Comparison of ENCODE assay signal across 28 cellular contexts in genomic region chr7:134541-134940, GRCh38.
"Had no signal": no experiment of that assay in that cellular context is flagged by ENCODE, and none has a peak within 500 bp of the region (broad histone marks: within the 10 kb centered on the region; RNA-seq: fewer than 3 reads in every experiment).

No MANE protein-coding gene starts in this region.

- H3K4me3 Mint-ChIP-seq: mesothelial cell of epicardium; naive B cell; natural killer cell; nephron progenitor cell; stimulated activated naive B cell treated with anti-CD40 and anti-IgM and Interleukin-4, amounts not matched to agents 10 μg/mL and 1 μg/mL and 100 μg/mL, for 72 hours had no signal

- H3K9me3 Mint-ChIP-seq: mesothelial cell of epicardium; naive B cell; natural killer cell; nephron progenitor cell; stimulated activated naive B cell treated with anti-CD40 and anti-IgM and Interleukin-4, amounts not matched to agents 10 μg/mL and 1 μg/mL and 100 μg/mL, for 72 hours had no signal

- H3K36me3 Mint-ChIP-seq: mesothelial cell of epicardium; naive B cell; natural killer cell; stimulated activated naive B cell treated with anti-CD40 and anti-IgM and Interleukin-4, amounts not matched to agents 10 μg/mL and 1 μg/mL and 100 μg/mL, for 72 hours had no signal

- DNase-seq: heart right ventricle; kidney glomerular epithelial cell; left cardiac atrium; lower lobe of right lung; mammary epithelial cell; mesenchymal stem cell; naive B cell; natural killer cell; nephron progenitor cell; nucleus accumbens; right lobe of liver; stimulated activated CD4-positive, alpha-beta T cell treated with anti-CD3 and anti-CD28 coated beads, Interleukin-12 subunit alpha, Interleukin-12 subunit beta, amount 100 ng/mL, for 4 hours; stimulated activated CD4-positive, alpha-beta T cell treated with anti-CD3 and anti-CD28 coated beads, Interleukin-15, amount 100 ng/mL, for 24 hours; stimulated activated CD4-positive, alpha-beta T cell treated with anti-CD3 and anti-CD28 coated beads, Interleukin-2, amount 100 ng/mL, for 24 hours; stimulated activated CD4-positive, alpha-beta T cell treated with anti-CD3 and anti-CD28 coated beads, Interleukin-4, amount 100 ng/mL, for 1 hour; stimulated activated naive B cell treated with anti-CD40 and anti-IgM and Interleukin-4, amounts not matched to agents 10 μg/mL and 1 μg/mL and 100 μg/mL, for 72 hours; stimulated activated naive CD8-positive, alpha-beta T cell treated with anti-CD3 and anti-CD28 coated beads, Interleukin-15, Interleukin-2, amounts not matched to agents 100 U/mL and 50 U/mL, for 24 hours; stomach; testis; thyroid gland; transverse colon had no signal

- H3K4me2 ChIP-seq: hepatocyte had no signal

- H3K27ac ChIP-seq: heart right ventricle, hepatocyte, lower lobe of right lung, parathyroid adenoma, right atrium auricular region, right lobe of liver, skin epidermis, stomach, testis, thyroid gland, transverse colon, upper lobe of left lung had no signal

- H3K36me3 ChIP-seq: heart right ventricle, lower lobe of right lung, right atrium auricular region, right lobe of liver, stomach, thyroid gland, transverse colon, upper lobe of left lung had no signal

- H3K4me3 ChIP-seq: heart right ventricle, hepatocyte, lower lobe of right lung, right atrium auricular region, right lobe of liver, skin epidermis, stomach, testis, thyroid gland, transverse colon, upper lobe of left lung had no signal

- H3K79me2 ChIP-seq: hepatocyte, parathyroid adenoma had no signal

- ATAC-seq: heart right ventricle; left cardiac atrium; left lobe of liver; lower lobe of right lung; natural killer cell; right lobe of liver; stimulated activated naive B cell treated with anti-CD40 and anti-IgM and Interleukin-4, amounts not matched to agents 10 μg/mL and 1 μg/mL and 100 μg/mL, for 72 hours; stimulated activated naive CD8-positive, alpha-beta T cell treated with anti-CD3 and anti-CD28 coated beads, Interleukin-15, Interleukin-2, amounts not matched to agents 100 U/mL and 50 U/mL, for 24 hours had no signal

- H3K4me1 ChIP-seq: parathyroid adenoma, right lobe of liver had no signal

- H3K27me3 ChIP-seq: hepatocyte, right atrium auricular region, right lobe of liver, stomach, testis, thyroid gland, transverse colon, upper lobe of left lung had no signal

- H2AFZ ChIP-seq: hepatocyte, parathyroid adenoma had no signal

- H3K9me3 ChIP-seq: heart right ventricle, lower lobe of right lung, right atrium auricular region, right lobe of liver, stomach, testis, thyroid gland, transverse colon, upper lobe of left lung had no signal

- H3K4me1 Mint-ChIP-seq: mesothelial cell of epicardium, natural killer cell had no signal

- H3K9ac ChIP-seq: parathyroid adenoma had no signal

- H3K27ac Mint-ChIP-seq: mesothelial cell of epicardium; natural killer cell; nephron progenitor cell; stimulated activated naive B cell treated with anti-CD40 and anti-IgM and Interleukin-4, amounts not matched to agents 10 μg/mL and 1 μg/mL and 100 μg/mL, for 72 hours had no signal
